In genomic region chr14:62696261-62696968, GRCh38 we compare ENCODE assay signal across 2 cellular contexts.
A peak's percentile ranks its signal among the peaks of the same experiment; 100 is the strongest.
TF ChIP-seq lines count a peak whose summit lies in the region.

No MANE protein-coding gene starts in this region.

TF ChIP-seq in H1, 55 proteins besides CTCF, POLR2A, EP300 and RAD21 (continued from another document):
- TF ChIP-seq CTBP2 (IDR thresholded peaks at IDR 0.05; ENCODE audit: borderline replicate concordance, insufficient read depth, insufficient read length, low read length) (no peak), RNF2 (IDR thresholded peaks at IDR 0.05; ENCODE audit: borderline replicate concordance, low read depth, low read length, missing control alignments, poor library complexity, severe bottlenecking) (no peak), RXRA (IDR thresholded peaks at IDR 0.05; ENCODE audit: insufficient read depth, low read depth, low read length) (no peak), SIN3A (conservative IDR thresholded peaks at IDR 0.05 in 1 of 2, IDR thresholded peaks at IDR 0.05 in 1 of 2; ENCODE audit: low read depth in 1 of 2, low read length in 2 of 2) (no peak), ZNF274 (IDR thresholded peaks at IDR 0.05; ENCODE audit: borderline replicate concordance, extremely low read depth, low read length) (no peak), TAF7 (optimal IDR thresholded peaks at IDR 0.05; ENCODE audit: borderline replicate concordance, low read depth, low read length) (no peak), TCF12 (IDR thresholded peaks at IDR 0.05; ENCODE audit: low read depth, low read length) (0 out of 2 replicates have a peak, but pooled peaks have one; percentile 39), CHD2 (IDR thresholded peaks at IDR 0.05; ENCODE audit: low read length) (no peak), ATF3 (IDR thresholded peaks at IDR 0.05; ENCODE audit: insufficient read depth, low read depth, low read length) (no peak), JUN (IDR thresholded peaks at IDR 0.05; ENCODE audit: low read depth, low read length) (no peak), HDAC6 (IDR thresholded peaks at IDR 0.05; ENCODE audit: low read depth, low read length) (no peak), NANOG (IDR thresholded peaks at IDR 0.05; ENCODE audit: insufficient read depth, low read depth, low read length, poor library complexity, severe bottlenecking) (peak; percentile 91), YY1 (IDR thresholded peaks at IDR 0.05; ENCODE audit: low read depth, low read length) (peak; percentile 54; the same call in 1 of the 2 replicates), RFX5 (IDR thresholded peaks at IDR 0.05; ENCODE audit: borderline replicate concordance, low read depth, low read length) (no peak), BRCA1 (IDR thresholded peaks at IDR 0.05; ENCODE audit: low read depth, low read length) (no peak), ASH2L (IDR thresholded peaks at IDR 0.05; ENCODE audit: low read length) (no peak), TEAD4 (IDR thresholded peaks at IDR 0.05; ENCODE audit: low read depth, low read length) (no peak), TBP (IDR thresholded peaks at IDR 0.05; ENCODE audit: low read depth, low read length) (peak; percentile 57; the same call in 1 of the 2 replicates), SP2 (IDR thresholded peaks at IDR 0.05; ENCODE audit: low read length) (no peak), KDM1A (IDR thresholded peaks at IDR 0.05; ENCODE audit: borderline replicate concordance, low read length) (no peak), EGR1 (IDR thresholded peaks at IDR 0.05; ENCODE audit: borderline replicate concordance, low read depth, low read length) (no peak), FOSL1 (IDR thresholded peaks at IDR 0.05; ENCODE audit: insufficient read depth, low read depth, low read length) (no peak), CBX8 (IDR thresholded peaks at IDR 0.05; ENCODE audit: borderline replicate concordance, low read depth, low read length) (no peak), MAFK (IDR thresholded peaks at IDR 0.05; ENCODE audit: low read depth, low read length) (no peak), KDM4A (IDR thresholded peaks at IDR 0.05; ENCODE audit: low read depth, low read length, severe bottlenecking) (no peak), TAF1 (IDR thresholded peaks at IDR 0.05; ENCODE audit: low read depth, low read length) (no peak), EZH2 (IDR thresholded peaks at IDR 0.05; ENCODE audit: low read depth, low read length, severe bottlenecking) (no peak), POLR2AphosphoS5 (IDR thresholded peaks at IDR 0.05; ENCODE audit: low read depth, low read length) (no peak), CEBPB (IDR thresholded peaks at IDR 0.05; ENCODE audit: low read depth, low read length) (no peak), CHD1 (IDR thresholded peaks at IDR 0.05; ENCODE audit: low read depth, low read length) (no peak), SIRT6 (IDR thresholded peaks at IDR 0.05; ENCODE audit: low read length) (no peak), SAP30 (IDR thresholded peaks at IDR 0.05; ENCODE audit: insufficient read depth, insufficient replicate concordance, low read length) (no peak), SIX5 (IDR thresholded peaks at IDR 0.05; ENCODE audit: low read depth, low read length) (no peak), HDAC2 (IDR thresholded peaks at IDR 0.05; ENCODE audit: borderline replicate concordance in 1 of 2, low read depth in 2 of 2, low read length in 2 of 2) (peak in 1 of 2 experiments; percentile 72; a peak in 1 of 4 replicates), BCL11A (IDR thresholded peaks at IDR 0.05; ENCODE audit: low read depth in 2 of 2, low read length in 2 of 2) (peak in 1 of 2 experiments; percentile 57), CREB1 (IDR thresholded peaks at IDR 0.05) (no peak), POU5F1 (IDR thresholded peaks at IDR 0.05; ENCODE audit: low read depth, low read length) (no peak), JUND (IDR thresholded peaks at IDR 0.05; ENCODE audit: low read length) (no peak), SP1 (IDR thresholded peaks at IDR 0.05; ENCODE audit: low read depth, low read length) (peak; percentile 58)
- TF ChIP-seq, protein P1, sequence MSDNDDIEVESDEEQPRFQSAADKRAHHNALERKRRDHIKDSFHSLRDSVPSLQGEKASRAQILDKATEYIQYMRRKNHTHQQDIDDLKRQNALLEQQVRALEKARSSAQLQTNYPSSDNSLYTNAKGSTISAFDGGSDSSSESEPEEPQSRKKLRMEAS (IDR thresholded peaks at IDR 0.05) = 0 out of 2 replicates have a peak, but pooled peaks have one; percentile 19
- TF ChIP-seq, protein P2, sequence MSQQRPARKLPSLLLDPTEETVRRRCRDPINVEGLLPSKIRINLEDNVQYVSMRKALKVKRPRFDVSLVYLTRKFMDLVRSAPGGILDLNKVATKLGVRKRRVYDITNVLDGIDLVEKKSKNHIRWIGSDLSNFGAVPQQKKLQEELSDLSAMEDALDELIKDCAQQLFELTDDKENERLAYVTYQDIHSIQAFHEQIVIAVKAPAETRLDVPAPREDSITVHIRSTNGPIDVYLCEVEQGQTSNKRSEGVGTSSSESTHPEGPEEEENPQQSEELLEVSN (IDR thresholded peaks at IDR 0.05) = no peak

TF ChIP-seq in HepG2, 621 proteins besides CTCF, POLR2A, EP300 and RAD21 (continued from another document and continues in another):
- 0 out of 2 replicates have a peak, but pooled peaks have one; percentile 38 for TF ChIP-seq ZGPAT (CRISPR knock-in tag; IDR thresholded peaks at IDR 0.05)
- peak; percentile 29; the same call in 1 of the 2 replicates for TF ChIP-seq ZNF710 (CRISPR knock-in tag; IDR thresholded peaks at IDR 0.05; ENCODE audit: borderline replicate concordance)
- no peak for TF ChIP-seq ZBTB39 (CRISPR knock-in tag; IDR thresholded peaks at IDR 0.05)
- peak; percentile 72 for TF ChIP-seq HMG20A (CRISPR knock-in tag; IDR thresholded peaks at IDR 0.05; ENCODE audit: borderline replicate concordance)
- TF ChIP-seq HINFP (CRISPR knock-in tag; IDR thresholded peaks at IDR 0.05; ENCODE audit: low read depth) = no peak
- TF ChIP-seq BRD4 (CRISPR knock-in tag; IDR thresholded peaks at IDR 0.05) = no peak
- no peak for TF ChIP-seq SP2 (CRISPR knock-in tag; IDR thresholded peaks at IDR 0.05)
- TF ChIP-seq, protein P3, sequence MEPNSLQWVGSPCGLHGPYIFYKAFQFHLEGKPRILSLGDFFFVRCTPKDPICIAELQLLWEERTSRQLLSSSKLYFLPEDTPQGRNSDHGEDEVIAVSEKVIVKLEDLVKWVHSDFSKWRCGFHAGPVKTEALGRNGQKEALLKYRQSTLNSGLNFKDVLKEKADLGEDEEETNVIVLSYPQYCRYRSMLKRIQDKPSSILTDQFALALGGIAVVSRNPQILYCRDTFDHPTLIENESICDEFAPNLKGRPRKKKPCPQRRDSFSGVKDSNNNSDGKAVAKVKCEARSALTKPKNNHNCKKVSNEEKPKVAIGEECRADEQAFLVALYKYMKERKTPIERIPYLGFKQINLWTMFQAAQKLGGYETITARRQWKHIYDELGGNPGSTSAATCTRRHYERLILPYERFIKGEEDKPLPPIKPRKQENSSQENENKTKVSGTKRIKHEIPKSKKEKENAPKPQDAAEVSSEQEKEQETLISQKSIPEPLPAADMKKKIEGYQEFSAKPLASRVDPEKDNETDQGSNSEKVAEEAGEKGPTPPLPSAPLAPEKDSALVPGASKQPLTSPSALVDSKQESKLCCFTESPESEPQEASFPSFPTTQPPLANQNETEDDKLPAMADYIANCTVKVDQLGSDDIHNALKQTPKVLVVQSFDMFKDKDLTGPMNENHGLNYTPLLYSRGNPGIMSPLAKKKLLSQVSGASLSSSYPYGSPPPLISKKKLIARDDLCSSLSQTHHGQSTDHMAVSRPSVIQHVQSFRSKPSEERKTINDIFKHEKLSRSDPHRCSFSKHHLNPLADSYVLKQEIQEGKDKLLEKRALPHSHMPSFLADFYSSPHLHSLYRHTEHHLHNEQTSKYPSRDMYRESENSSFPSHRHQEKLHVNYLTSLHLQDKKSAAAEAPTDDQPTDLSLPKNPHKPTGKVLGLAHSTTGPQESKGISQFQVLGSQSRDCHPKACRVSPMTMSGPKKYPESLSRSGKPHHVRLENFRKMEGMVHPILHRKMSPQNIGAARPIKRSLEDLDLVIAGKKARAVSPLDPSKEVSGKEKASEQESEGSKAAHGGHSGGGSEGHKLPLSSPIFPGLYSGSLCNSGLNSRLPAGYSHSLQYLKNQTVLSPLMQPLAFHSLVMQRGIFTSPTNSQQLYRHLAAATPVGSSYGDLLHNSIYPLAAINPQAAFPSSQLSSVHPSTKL (CRISPR knock-in tag; IDR thresholded peaks at IDR 0.05) = peak; percentile 82
- TF ChIP-seq, protein P4, sequence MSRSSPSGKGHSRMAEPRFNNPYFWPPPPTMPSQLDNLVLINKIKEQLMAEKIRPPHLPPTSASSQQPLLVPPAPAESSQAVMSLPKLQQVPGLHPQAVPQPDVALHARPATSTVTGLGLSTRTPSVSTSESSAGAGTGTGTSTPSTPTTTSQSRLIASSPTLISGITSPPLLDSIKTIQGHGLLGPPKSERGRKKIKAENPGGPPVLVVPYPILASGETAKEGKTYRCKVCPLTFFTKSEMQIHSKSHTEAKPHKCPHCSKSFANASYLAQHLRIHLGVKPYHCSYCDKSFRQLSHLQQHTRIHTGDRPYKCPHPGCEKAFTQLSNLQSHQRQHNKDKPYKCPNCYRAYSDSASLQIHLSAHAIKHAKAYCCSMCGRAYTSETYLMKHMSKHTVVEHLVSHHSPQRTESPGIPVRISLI (CRISPR knock-in tag; IDR thresholded peaks at IDR 0.05; ENCODE audit: borderline replicate concordance) = no peak
- TF ChIP-seq SATB2 (CRISPR knock-in tag; IDR thresholded peaks at IDR 0.05) = no peak
- peak; percentile 75 for TF ChIP-seq GATAD2A (CRISPR knock-in tag; IDR thresholded peaks at IDR 0.05)
- TF ChIP-seq HDAC2 (CRISPR knock-in tag; IDR thresholded peaks at IDR 0.05) = 0 out of 2 replicates have a peak, but pooled peaks have one; percentile 40
- TF ChIP-seq SRSF9 (IDR thresholded peaks at IDR 0.05; ENCODE audit: borderline replicate concordance, insufficient read depth, low read depth, low read length, poor library complexity, severe bottlenecking) = no peak
- TF ChIP-seq PHF20 (CRISPR knock-in tag; IDR thresholded peaks at IDR 0.05) = no peak
- TF ChIP-seq ZNF552 (CRISPR knock-in tag; IDR thresholded peaks at IDR 0.05; ENCODE audit: borderline replicate concordance) = no peak
- TF ChIP-seq SMARCE1 (IDR thresholded peaks at IDR 0.05; ENCODE audit: borderline replicate concordance) = no peak
- TF ChIP-seq MATR3 (CRISPR knock-in tag; IDR thresholded peaks at IDR 0.05) = no peak
- TF ChIP-seq, protein P5, sequence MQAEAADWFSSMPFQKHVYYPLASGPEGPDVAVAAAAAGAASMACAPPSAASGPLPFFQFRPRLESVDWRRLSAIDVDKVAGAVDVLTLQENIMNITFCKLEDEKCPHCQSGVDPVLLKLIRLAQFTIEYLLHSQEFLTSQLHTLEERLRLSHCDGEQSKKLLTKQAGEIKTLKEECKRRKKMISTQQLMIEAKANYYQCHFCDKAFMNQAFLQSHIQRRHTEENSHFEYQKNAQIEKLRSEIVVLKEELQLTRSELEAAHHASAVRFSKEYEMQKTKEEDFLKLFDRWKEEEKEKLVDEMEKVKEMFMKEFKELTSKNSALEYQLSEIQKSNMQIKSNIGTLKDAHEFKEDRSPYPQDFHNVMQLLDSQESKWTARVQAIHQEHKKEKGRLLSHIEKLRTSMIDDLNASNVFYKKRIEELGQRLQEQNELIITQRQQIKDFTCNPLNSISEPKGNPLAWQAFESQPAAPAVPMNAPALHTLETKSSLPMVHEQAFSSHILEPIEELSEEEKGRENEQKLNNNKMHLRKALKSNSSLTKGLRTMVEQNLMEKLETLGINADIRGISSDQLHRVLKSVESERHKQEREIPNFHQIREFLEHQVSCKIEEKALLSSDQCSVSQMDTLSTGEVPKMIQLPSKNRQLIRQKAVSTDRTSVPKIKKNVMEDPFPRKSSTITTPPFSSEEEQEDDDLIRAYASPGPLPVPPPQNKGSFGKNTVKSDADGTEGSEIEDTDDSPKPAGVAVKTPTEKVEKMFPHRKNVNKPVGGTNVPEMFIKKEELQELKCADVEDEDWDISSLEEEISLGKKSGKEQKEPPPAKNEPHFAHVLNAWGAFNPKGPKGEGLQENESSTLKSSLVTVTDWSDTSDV (CRISPR knock-in tag; IDR thresholded peaks at IDR 0.05) = no peak
- TF ChIP-seq ZNF430 (CRISPR knock-in tag; IDR thresholded peaks at IDR 0.05) = no peak
